Comparison of ENCODE assay signal across 8 cellular contexts in the genomic region with DNA sequence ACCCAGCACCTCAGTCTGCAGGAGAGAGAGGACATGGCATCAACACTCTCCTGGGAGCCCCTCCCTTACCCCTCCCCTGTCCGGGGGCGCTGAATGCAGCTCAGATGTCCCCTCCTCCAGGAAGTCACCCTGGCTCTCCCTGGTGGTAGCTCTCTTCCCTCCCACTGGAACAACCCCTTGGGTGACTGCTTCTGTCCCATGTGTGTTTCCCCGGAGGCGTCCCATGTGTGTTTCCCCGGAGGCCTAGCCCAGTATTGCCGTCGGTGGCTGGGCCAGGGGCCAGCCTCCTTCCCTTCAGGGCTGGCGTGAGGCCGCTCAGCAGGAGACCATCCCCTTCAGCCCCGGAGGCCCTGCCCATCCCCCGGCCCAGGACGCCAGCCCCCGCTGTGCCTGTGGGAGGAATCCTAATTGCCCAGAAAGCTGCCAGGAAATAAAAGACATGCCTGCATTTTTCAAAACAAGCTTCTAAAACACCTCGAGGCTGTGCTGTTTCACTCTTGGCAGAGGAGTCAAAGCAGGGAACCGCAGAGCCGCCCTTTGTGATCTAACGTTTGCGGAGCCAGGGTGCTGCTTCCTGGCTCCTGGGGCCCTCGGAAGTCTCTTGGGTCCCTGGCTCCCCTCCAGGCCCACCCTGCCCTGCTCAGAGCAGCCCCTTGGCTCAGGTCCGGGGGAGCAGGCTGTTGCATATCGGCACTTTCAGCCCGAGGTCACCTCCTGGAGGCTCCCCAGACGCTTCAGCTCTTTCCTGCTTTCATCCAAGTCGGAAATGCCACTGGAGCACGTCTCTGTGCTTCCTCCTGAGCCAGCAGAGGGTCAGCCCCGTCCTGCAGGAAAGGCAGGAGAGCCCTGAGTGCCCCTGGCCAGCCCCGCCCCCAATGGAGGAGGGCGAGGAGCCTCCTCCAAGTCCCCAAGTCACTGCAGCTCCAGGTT. TPM values are rescaled to one million over a fixed set of nuclear protein-coding genes. Genes with fewer than 3 reads are reported as not detected.
DNase-seq lines count a peak whose midpoint lies in the region; ATAC-seq lines count a peak whose summit lies in the region.

No MANE protein-coding gene starts in this region.

- H3K18ac ChIP-seq in neuronal stem cell (ENCODE audit: low read length): peak overlapping the region; percentile 95

- H3K23ac ChIP-seq in neuronal stem cell (ENCODE audit: low read depth, low read length, poor library complexity): no peak overlapping the region

- H3K27ac ChIP-seq in BLaER1 treated with 17β-estradiol and CSF1 and Interleukin-3, amounts not matched to agents 10 nM and 100 nM: peak overlapping the region in 9 of 11 experiments; percentile 52 to 76 (median 70); a peak in 18 of 22 replicates
- H3K27ac ChIP-seq in neuronal stem cell (replicated peaks; ENCODE audit: low read length): peak overlapping the region; percentile 4

- peak overlapping the region; percentile 83 for H2BK120ac ChIP-seq in neuronal stem cell (ENCODE audit: low read depth, low read length)

- H3K4me3 ChIP-seq in BLaER1 treated with 17β-estradiol and CSF1 and Interleukin-3, amounts not matched to agents 10 nM and 100 nM: peak overlapping the region in 9 of 10 experiments; percentile 5 to 58 (median 25); a peak in 9 of 20 replicates
- no peak overlapping the region for H3K4me3 ChIP-seq in neuronal stem cell (ENCODE audit: low read length in 2 of 2)

- DNase-seq in M059J (ENCODE audit: low read depth) (peak; percentile 87), globus pallidus (ENCODE audit: low spot score) (peak; percentile 33), neuronal stem cell (ENCODE audit: low spot score) (no peak)
- peak; percentile 41 for DNase-seq in activated naive CD4-positive, alpha-beta T cell treated with anti-CD3 and anti-CD28 coated beads, Interleukin-2, amount 50 U/mL, for 16 hours

- H2BK15ac ChIP-seq in neuronal stem cell (ENCODE audit: low read length): no peak overlapping the region

- H3K9ac ChIP-seq in BLaER1 treated with 17β-estradiol and CSF1 and Interleukin-3, amounts not matched to agents 10 nM and 100 nM: peak overlapping the region; percentile 15 to 73 (median 62); a peak in 20 of 22 replicates
- no peak overlapping the region for H3K9ac ChIP-seq in neuronal stem cell (ENCODE audit: low read depth, low read length, poor library complexity)

- peak overlapping the region; percentile 99 for H2AK5ac ChIP-seq in neuronal stem cell (ENCODE audit: low read depth, low read length)

- peak overlapping the region; percentile 93 for H2AFZ ChIP-seq in neuronal stem cell (ENCODE audit: low read length)

- H3K27me3 ChIP-seq in BLaER1 treated with 17β-estradiol and CSF1 and Interleukin-3, amounts not matched to agents 10 nM and 100 nM: peaks cover 0 to 21% (median 0%) of the 10 kb centered on the region in 11 experiments; a peak in 6 of 22 replicates
- peaks cover 0 to 11% (median 0%) of the 10 kb centered on the region in 3 experiments for H3K27me3 ChIP-seq in neuronal stem cell (ENCODE audit: control insufficient read depth in 3 of 3, insufficient read depth in 3 of 3, low read depth in 1 of 3, low read length in 3 of 3)

- H4K91ac ChIP-seq in neuronal stem cell (ENCODE audit: low read depth, low read length, poor library complexity): peak overlapping the region; percentile 65

- peak overlapping the region; percentile 66 to 93 (median 84) for H3K4me2 ChIP-seq in BLaER1 treated with 17β-estradiol and CSF1 and Interleukin-3, amounts not matched to agents 10 nM and 100 nM
- no peak overlapping the region for H3K4me2 ChIP-seq in neuronal stem cell (ENCODE audit: insufficient read depth, low read length, poor library complexity, severe bottlenecking)

- no peak for ATAC-seq in HG02852 (IDR thresholded peaks at IDR 0.05; ENCODE audit: unreplicated experiment)
- no peak for ATAC-seq in HG03175 (IDR thresholded peaks at IDR 0.05; ENCODE audit: unreplicated experiment)
- no peak for ATAC-seq in HG02763 (IDR thresholded peaks at IDR 0.05; ENCODE audit: unreplicated experiment)

- peak overlapping the region; percentile 48 for H2BK5ac ChIP-seq in neuronal stem cell (ENCODE audit: low read length)

- H3K79me1 ChIP-seq in neuronal stem cell (ENCODE audit: low read depth, low read length): peaks cover 2% of the 10 kb centered on the region

- H3K36me3 ChIP-seq in BLaER1 treated with 17β-estradiol and CSF1 and Interleukin-3, amounts not matched to agents 10 nM and 100 nM: no peaks in the 10 kb centered on the region
- H3K36me3 ChIP-seq in neuronal stem cell (replicated peaks in 1 of 2; ENCODE audit: control insufficient read depth in 2 of 2, insufficient read depth in 2 of 2, low read length in 2 of 2): no peaks in the 10 kb centered on the region

- no peak overlapping the region for H4K8ac ChIP-seq in neuronal stem cell (ENCODE audit: low read depth, low read length)

- H3K9me3 ChIP-seq in BLaER1 treated with 17β-estradiol and CSF1 and Interleukin-3, amounts not matched to agents 10 nM and 100 nM (replicated peaks in 1 of 11): peaks cover 11 to 16% (median 12%) of the 10 kb centered on the region in 11 experiments
- H3K9me3 ChIP-seq in neuronal stem cell (replicated peaks in 1 of 2; ENCODE audit: control insufficient read depth in 2 of 2, insufficient read depth in 1 of 2, low read depth in 1 of 2, low read length in 2 of 2): peaks cover 2 to 4% of the 10 kb centered on the region in 2 donors

- peak overlapping the region; percentile 99 for H3K14ac ChIP-seq in neuronal stem cell (ENCODE audit: low read length)

- H3K4me1 ChIP-seq in BLaER1 treated with 17β-estradiol and CSF1 and Interleukin-3, amounts not matched to agents 10 nM and 100 nM: peaks cover 14 to 61% (median 54%) of the 10 kb centered on the region in 10 experiments; a peak in 18 of 20 replicates
- H3K4me1 ChIP-seq in neuronal stem cell (ENCODE audit: control insufficient read depth in 2 of 2, insufficient read depth in 1 of 2, low read depth in 1 of 2, low read length in 2 of 2): peaks cover 8 to 21% of the 10 kb centered on the region in 2 donors

- peak overlapping the region; percentile 95 for H2BK12ac ChIP-seq in neuronal stem cell (ENCODE audit: low read length)

- WGBS in neuronal stem cell (ENCODE audit: extremely low coverage in 2 of 2, insufficient read length in 2 of 2, insufficient replicate concordance in 1 of 2), 2 donors: no CpG with 5 or more reads among the region's 28 CpGs

- peak overlapping the region; percentile 1 for H3K4ac ChIP-seq in neuronal stem cell (ENCODE audit: low read length)

- no peaks in the 10 kb centered on the region for H4K20me1 ChIP-seq in BLaER1 treated with 17β-estradiol and CSF1 and Interleukin-3, amounts not matched to agents 10 nM and 100 nM

RNA-seq across cellular contexts. Expression of a gene that starts 11.4 kb away (rescaled TPM):
- total RNA-seq in M059J (2014; rRNA removed; shearing (Covaris generic)): 1.3 and 2.2 TPM in 2 replicates
- 0.14 TPM for polyA plus RNA-seq in neuronal stem cell (2013, experiment 1 of 2)
- polyA plus RNA-seq in neuronal stem cell (2013, experiment 2 of 2): 0.04 TPM

Comparison
In these comparisons a context has a peak if more than half of its experiments do, and no peak if none do; other contexts are left out.
1. H3K4me3 ChIP-seq: peak in BLaER1 treated with 17β-estradiol and CSF1 and Interleukin-3, amounts not matched to agents 10 nM and 100 nM (9 of 10); none in neuronal stem cell (0 of 2).